ENCODE assay signal across 8 cellular contexts in genomic region chr16:56203052-56203451, GRCh38. TPM values are rescaled to one million over a fixed set of nuclear protein-coding genes. Genes with fewer than 3 reads are reported as not detected.
A peak's percentile ranks its signal among the peaks of the same experiment; 100 is the strongest.
DNase-seq lines count a peak whose midpoint lies in the region; ATAC-seq and TF ChIP-seq lines count a peak whose summit lies in the region.

No MANE protein-coding gene starts in this region.

- H3K27ac ChIP-seq in DND-41 (ENCODE audit: low read length): peak overlapping the region; percentile 80

- DNase-seq in DND-41 (peak; percentile 76), HuH-7 (ENCODE audit: low spot score) (peak; percentile 26), fibroblast of the aortic adventitia (ENCODE audit: low read depth) (peak; percentile 6), DMS153 treated with DMSO at 0.1 percent for 48 hours (lab: John Stamatoyannopoulos, UW; ENCODE audit: unreplicated experiment) (no peak), NCI-H2227 treated with DMSO at 0.1 percent for 48 hours (lab: John Stamatoyannopoulos, UW) (no peak)
- DNase-seq in activated CD4-positive, alpha-beta T cell treated with anti-CD3 and anti-CD28 coated beads for 24 hours (ENCODE audit: low read depth in 2 of 2): peak; percentile 36 to 39
- peak; percentile 56 to 60 for DNase-seq in stimulated activated CD4-positive, alpha-beta T cell treated with anti-CD3 and anti-CD28 coated beads, Interleukin-2, amount 100 ng/mL, for 24 hours

- no peaks in the 10 kb centered on the region for H3K36me3 ChIP-seq in DND-41 (ENCODE audit: insufficient read depth, low read length)

- H2AFZ ChIP-seq in DND-41 (ENCODE audit: low read depth, low read length): no peak overlapping the region

- peak; percentile 75 for ATAC-seq in DND-41 (ENCODE audit: insufficient read depth, low read depth)
- ATAC-seq in GM21367 (IDR thresholded peaks at IDR 0.05; ENCODE audit: unreplicated experiment): peak; percentile 70

- peak overlapping the region; percentile 54 for H3K4me2 ChIP-seq in DND-41 (ENCODE audit: insufficient read depth, low read length)

- peaks cover 56% of the 10 kb centered on the region for H3K4me1 ChIP-seq in DND-41 (ENCODE audit: insufficient read depth, low read length)

- H3K79me2 ChIP-seq in DND-41 (ENCODE audit: insufficient read depth, low read length): peaks cover 50% of the 10 kb centered on the region

- H3K27me3 ChIP-seq in DND-41 (ENCODE audit: insufficient read depth, low read length, poor library complexity): no peaks in the 10 kb centered on the region

- no peak overlapping the region for H3K9ac ChIP-seq in DND-41 (ENCODE audit: low read depth, low read length)

- H3K4me3 ChIP-seq in DND-41 (ENCODE audit: low read depth in 1 of 2, low read length in 2 of 2) (0 out of 4 replicates have a peak overlapping the region, but pooled peaks of 1 of the 2 experiments have one; percentile 3), fibroblast of the aortic adventitia (ENCODE audit: low read depth, low read length) (no peak overlapping the region)

- no peaks in the 10 kb centered on the region for H3K9me3 ChIP-seq in DND-41 (ENCODE audit: insufficient read depth, low read length, severe bottlenecking)

- TF ChIP-seq CTCF in DND-41 (IDR thresholded peaks at IDR 0.05; ENCODE audit: borderline replicate concordance, extremely low read depth, low read length, poor library complexity, severe bottlenecking) (peak; percentile 78), fibroblast of the aortic adventitia (IDR thresholded peaks at IDR 0.05; ENCODE audit: insufficient read depth, low read length) (no peak)

- H4K20me1 ChIP-seq in DND-41 (ENCODE audit: insufficient read depth, low read length): peaks cover 12% of the 10 kb centered on the region; the same call in 1 of the 2 replicates

RNA-seq across cellular contexts. Expression of gene GNAO1, which starts 11.8 kb away (rescaled TPM):
- total RNA-seq in fibroblast of the aortic adventitia (ENCODE audit: low replicate concordance): 0.09 TPM in 1 of 2 replicates, not detected in the other

Comparison
In these comparisons a context has a peak if more than half of its experiments do, and no peak if none do; other contexts are left out.
1. DNase-seq: peak in DND-41 (single experiment), HuH-7 (single experiment), activated CD4-positive, alpha-beta T cell treated with anti-CD3 and anti-CD28 coated beads for 24 hours (2 of 2), fibroblast of the aortic adventitia (single experiment) and stimulated activated CD4-positive, alpha-beta T cell treated with anti-CD3 and anti-CD28 coated beads, Interleukin-2, amount 100 ng/mL, for 24 hours (2 of 2); none in DMS153 treated with DMSO at 0.1 percent for 48 hours (single experiment) and NCI-H2227 treated with DMSO at 0.1 percent for 48 hours (single experiment).